Comparison of ENCODE assay signal across 19 cellular contexts in genomic region chr1:164380893-164381292, GRCh38.
DNase-seq lines count a peak whose midpoint lies in the region; ATAC-seq, FAIRE-seq and TF ChIP-seq lines count a peak whose summit lies in the region.
"Had no signal": no experiment of that assay in that cellular context is flagged by ENCODE, and none has a peak within 500 bp of the region (broad histone marks: within the 10 kb centered on the region; RNA-seq: fewer than 3 reads in every experiment).

No MANE protein-coding gene starts in this region.

- TF ChIP-seq CTCF in foreskin fibroblast (IDR thresholded peaks at IDR 0.05; ENCODE audit: low read depth, low read length): no peak

- no peaks in the 10 kb centered on the region for H4K20me1 ChIP-seq in BLaER1

- H3K27me3 ChIP-seq in BLaER1: no peaks in the 10 kb centered on the region
- H3K27me3 ChIP-seq: gastrocnemius medialis, transverse colon had no signal

- no peak for ATAC-seq in HG02588 (IDR thresholded peaks at IDR 0.05; ENCODE audit: unreplicated experiment)
- ATAC-seq in HG02885 (IDR thresholded peaks at IDR 0.05; ENCODE audit: poor library complexity, unreplicated experiment): no peak
- ATAC-seq: activated naive CD8-positive, alpha-beta T cell treated with anti-CD3 and anti-CD28 coated beads, Interleukin-2, amount 50 U/mL, for 24 hours; activated T-cell treated with anti-CD3 and anti-CD28 coated beads, Interleukin-2, amount 50 U/mL, for 72 hours; gastrocnemius medialis; stimulated activated naive B cell treated with anti-CD40 and anti-IgM and Interleukin-4, amounts not matched to agents 10 μg/mL and 1 μg/mL and 100 μg/mL, for 72 hours had no signal

- H3K27ac ChIP-seq in BLaER1: no peak overlapping the region
- H3K27ac ChIP-seq: C4-2B, gastrocnemius medialis, transverse colon had no signal

- H3K4me1 ChIP-seq in BLaER1: peaks cover 4% of the 10 kb centered on the region; the same call in 1 of the 2 replicates
- H3K4me1 ChIP-seq: gastrocnemius medialis, transverse colon had no signal

- H3K9ac ChIP-seq in BLaER1: no peak overlapping the region

- DNase-seq in H54 (ENCODE audit: insufficient read length, low spot score) (no peak), NCI-H69 (lab: John Stamatoyannopoulos, UW) (peak; percentile 92), foreskin fibroblast (peak; percentile 14 to 61), ureter (ENCODE audit: low spot score) (no peak), kidney glomerular epithelial cell (lab: John Stamatoyannopoulos, UW) (no peak)
- DNase-seq: activated naive CD8-positive, alpha-beta T cell treated with anti-CD3 and anti-CD28 coated beads, Interleukin-2, amount 50 U/mL, for 24 hours; activated T-cell treated with anti-CD3 and anti-CD28 coated beads, Interleukin-2, amount 50 U/mL, for 72 hours; gastrocnemius medialis; KBM-7; NCI-H1436; NCI-H524 treated with DMSO at 0.1 percent for 48 hours; stimulated activated CD4-positive, alpha-beta T cell treated with anti-CD3 and anti-CD28 coated beads, Interleukin-12 subunit alpha, Interleukin-12 subunit beta, amount 100 ng/mL, for 4 hours; stimulated activated naive B cell treated with anti-CD40 and anti-IgM and Interleukin-4, amounts not matched to agents 10 μg/mL and 1 μg/mL and 100 μg/mL, for 72 hours; transverse colon had no signal

- H3K4me3 ChIP-seq in BLaER1 (no peak overlapping the region), foreskin fibroblast (ENCODE audit: low read depth in 1 of 2, low read length in 2 of 2) (no peak overlapping the region)
- H3K4me3 ChIP-seq: gastrocnemius medialis, transverse colon had no signal

- no peaks in the 10 kb centered on the region for H3K36me3 ChIP-seq in BLaER1
- H3K36me3 ChIP-seq: gastrocnemius medialis, transverse colon had no signal

- H3K4me2 ChIP-seq in BLaER1: peak overlapping the region; percentile 26

- no peak for TF ChIP-seq POLR2A in H54 (IDR thresholded peaks at IDR 0.05; ENCODE audit: low read depth, low read length)

- H3K9me3 ChIP-seq in BLaER1: no peaks in the 10 kb centered on the region
- H3K9me3 ChIP-seq: gastrocnemius medialis, transverse colon had no signal

- peak; percentile 38 for FAIRE-seq in H54 (lab: Jason Lieb, UNC)
- FAIRE-seq: TTC549 had no signal

Comparison
In these comparisons a context has a peak if more than half of its experiments do, and no peak if none do; other contexts are left out.
1. DNase-seq: peak in NCI-H69 (single experiment) and foreskin fibroblast (2 of 2); none in H54 (single experiment), ureter (single experiment) and kidney glomerular epithelial cell (single experiment).